Comparison of ENCODE assay signal across 19 cellular contexts in the genomic region with DNA sequence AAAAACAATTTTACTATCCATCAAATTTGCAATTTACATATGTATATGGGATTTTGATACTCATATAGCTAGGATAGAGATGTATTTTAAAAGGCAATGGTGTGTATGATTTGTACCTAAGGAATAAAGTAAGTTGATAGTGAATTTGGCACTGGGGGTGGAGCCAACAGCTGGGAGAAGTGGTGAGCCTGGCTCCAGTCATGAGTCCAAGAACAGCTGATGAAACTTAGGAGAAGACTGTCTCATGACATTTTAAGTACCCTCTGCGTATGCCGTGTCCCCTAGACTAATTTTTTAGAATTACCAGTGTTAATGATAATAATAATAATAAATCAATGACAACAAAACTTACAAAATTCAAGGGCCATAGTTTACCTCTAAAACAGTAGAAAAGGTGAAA.
DNase-seq lines count a peak whose midpoint lies in the region; ATAC-seq and TF ChIP-seq lines count a peak whose summit lies in the region.
"Had no signal": no experiment of that assay in that cellular context is flagged by ENCODE, and none has a peak within 500 bp of the region (broad histone marks: within the 10 kb centered on the region; RNA-seq: fewer than 3 reads in every experiment).

No MANE protein-coding gene starts in this region.

- in situ Hi-C loops in gastrocnemius medialis (cut with MboI; ENCODE audit: low sequenced_read_pairs in 4 of 4) = no loop called here

- POLR2A ChIA-PET in WTC11 (lab: Charles Lee) (no interaction called here), PC-9 (lab: Charles Lee; ENCODE audit: unreplicated experiment) (no interaction called here)

- intact Hi-C loops in psoas muscle (cut with DNase I) (no loop called here), gastrocnemius medialis (cut with DNase I; ENCODE audit: low total_unique reads) (loop anchor here (5.0 kb wide), 1 partner anchor 180 kb away; the partner anchor contains the start of gene ADCY2), PC-9 (cut with micrococcal nuclease; ENCODE audit: unreplicated experiment) (no loop called here), dorsolateral prefrontal cortex (cut with DNase I) (no loop called here)

- H3K79me2 ChIP-seq in PC-9 (ENCODE audit: low read depth) = no peaks in the 10 kb centered on the region

- ATAC-seq in WTC11 = no peak
- ATAC-seq in psoas muscle = peak; percentile 65 to 79 (median 71)
- peak; percentile 64 to 86 for ATAC-seq in gastrocnemius medialis
- ATAC-seq: A549; CD8-positive, alpha-beta T cell had no signal

- H3K4me2 ChIP-seq in PC-9 = no peak overlapping the region
- H3K4me2 ChIP-seq: A549; BLaER1 treated with 17β-estradiol and CSF1 and Interleukin-3, amounts not matched to agents 10 nM and 100 nM had no signal

- no peak for TF ChIP-seq POLR2A in gastrocnemius medialis (IDR thresholded peaks at IDR 0.05)

- 25 to 32% (median 25%) methylated on average over 2 of the region's 2 CpGs for WGBS in psoas muscle, 3 donors

- DNase-seq in WTC11 (ENCODE audit: low spot score) = no peak
- no peak for DNase-seq in psoas muscle
- DNase-seq in gastrocnemius medialis = peak; percentile 22 to 49
- DNase-seq in mucosa of gallbladder (ENCODE audit: low spot score) = no peak
- no peak for DNase-seq in PC-9
- no peak for DNase-seq in dorsolateral prefrontal cortex
- DNase-seq: AML-193; Caco-2; Calu3; CD4-positive, alpha-beta T cell; CD8-positive, alpha-beta T cell; DMS79 treated with DMSO at 0.1 percent for 48 hours; GF-D8 had no signal

- TF ChIP-seq CTCF in WTC11 (IDR thresholded peaks at IDR 0.05) (no peak), brain (conservative IDR thresholded peaks at IDR 0.05) (no peak), psoas muscle (IDR thresholded peaks at IDR 0.05) (no peak), gastrocnemius medialis (IDR thresholded peaks at IDR 0.05 in 4 of 5, conservative IDR thresholded peaks at IDR 0.05 in 1 of 5) (no peak), PC-9 (conservative IDR thresholded peaks at IDR 0.05) (no peak), dorsolateral prefrontal cortex (IDR thresholded peaks at IDR 0.05 in 54 of 56, conservative IDR thresholded peaks at IDR 0.05 in 2 of 56; ENCODE audit: low read depth in 1 of 56, partially characterized antibody in 56 of 56) (no peak)

- H3F3A ChIP-seq in PC-9 (ENCODE audit: insufficient read depth, low read depth) = no peaks in the 10 kb centered on the region

- H3K27ac Mint-ChIP-seq in WTC11 (0 out of 2 replicates have a peak overlapping the region, but pooled peaks have one; percentile 33), brain (peak overlapping the region in 3 of 5 experiments; percentile 0 to 94 (median 49))
- H3K27ac Mint-ChIP-seq: B cell; CD4-positive, alpha-beta T cell; CD8-positive, alpha-beta T cell had no signal

- H3K4me3 Mint-ChIP-seq in WTC11 (no peak overlapping the region), brain (no peak overlapping the region)
- H3K4me3 Mint-ChIP-seq: B cell; CD4-positive, alpha-beta T cell; CD8-positive, alpha-beta T cell had no signal

- H3K4me3 ChIP-seq in psoas muscle (no peak overlapping the region), gastrocnemius medialis (no peak overlapping the region), PC-9 (no peak overlapping the region), dorsolateral prefrontal cortex (no peak overlapping the region)
- H3K4me3 ChIP-seq: A549; BLaER1 treated with 17β-estradiol and CSF1 and Interleukin-3, amounts not matched to agents 10 nM and 100 nM had no signal

- peaks cover 5% of the 10 kb centered on the region; the same call in 1 of the 2 replicates for H3K4me1 Mint-ChIP-seq in WTC11
- peaks cover 21% of the 10 kb centered on the region for H3K4me1 Mint-ChIP-seq in brain
- H3K4me1 Mint-ChIP-seq: B cell had no signal

- peaks cover 19% of the 10 kb centered on the region for H3K4me1 ChIP-seq in psoas muscle
- H3K4me1 ChIP-seq in gastrocnemius medialis = peaks cover 27 to 28% of the 10 kb centered on the region in 2 donors
- no peaks in the 10 kb centered on the region for H3K4me1 ChIP-seq in PC-9 (replicated peaks; ENCODE audit: insufficient read depth)
- H3K4me1 ChIP-seq: A549; BLaER1 treated with 17β-estradiol and CSF1 and Interleukin-3, amounts not matched to agents 10 nM and 100 nM; Caco-2 had no signal

- CTCF ChIA-PET in WTC11 (lab: Charles Lee) = interaction anchor here (1.2 kb wide), 1 partner anchor 58 kb away, joined by 3 read pairs; no protein-coding TSS in a partner anchor
- CTCF ChIA-PET in PC-9 (lab: Charles Lee) = no interaction called here

- H3K36me3 Mint-ChIP-seq in WTC11 (peaks cover 13% of the 10 kb centered on the region), brain (no peaks in the 10 kb centered on the region)
- H3K36me3 Mint-ChIP-seq: CD8-positive, alpha-beta T cell had no signal

- H3K9me3 ChIP-seq in psoas muscle (no peaks in the 10 kb centered on the region), gastrocnemius medialis (no peaks in the 10 kb centered on the region), PC-9 (ENCODE audit: insufficient read depth, low read depth) (no peaks in the 10 kb centered on the region)
- H3K9me3 ChIP-seq: A549; BLaER1 treated with 17β-estradiol and CSF1 and Interleukin-3, amounts not matched to agents 10 nM and 100 nM; Caco-2 had no signal

- H2AFZ ChIP-seq in PC-9 = no peak overlapping the region

- no peaks in the 10 kb centered on the region for H3K9me2 ChIP-seq in PC-9 (ENCODE audit: insufficient read depth)

- H4K20me1 ChIP-seq in PC-9 (ENCODE audit: insufficient read depth) = no peaks in the 10 kb centered on the region
- H4K20me1 ChIP-seq: BLaER1 treated with 17β-estradiol and CSF1 and Interleukin-3, amounts not matched to agents 10 nM and 100 nM had no signal

- H3K36me3 ChIP-seq in psoas muscle (ENCODE audit: insufficient read depth in 1 of 2, low read depth in 1 of 2) (no peaks in the 10 kb centered on the region), gastrocnemius medialis (no peaks in the 10 kb centered on the region), PC-9 (ENCODE audit: low read depth) (no peaks in the 10 kb centered on the region)
- H3K36me3 ChIP-seq: BLaER1 treated with 17β-estradiol and CSF1 and Interleukin-3, amounts not matched to agents 10 nM and 100 nM had no signal

- no peaks in the 10 kb centered on the region for H3K27me3 ChIP-seq in psoas muscle (ENCODE audit: insufficient read depth in 3 of 3, low read length in 2 of 3)
- no peaks in the 10 kb centered on the region for H3K27me3 ChIP-seq in gastrocnemius medialis
- H3K27me3 ChIP-seq in PC-9 (ENCODE audit: insufficient read depth, low read depth) = peaks cover 9% of the 10 kb centered on the region
- no peaks in the 10 kb centered on the region for H3K27me3 ChIP-seq in dorsolateral prefrontal cortex
- H3K27me3 ChIP-seq: BLaER1 treated with 17β-estradiol and CSF1 and Interleukin-3, amounts not matched to agents 10 nM and 100 nM had no signal

- H3K9me3 Mint-ChIP-seq in WTC11 = peaks cover 3% of the 10 kb centered on the region
- peaks cover 0 to 3% (median 0%) of the 10 kb centered on the region in 5 experiments for H3K9me3 Mint-ChIP-seq in brain
- H3K9me3 Mint-ChIP-seq: CD8-positive, alpha-beta T cell had no signal

- BruUV-seq in PC-9 (replicated peaks; lab: Mats Ljungman, UMichigan) = no TSS peak

- H3K27ac ChIP-seq in psoas muscle (peak overlapping the region; percentile 33), gastrocnemius medialis (peak overlapping the region in 1 of 4 donors; percentile 34), PC-9 (no peak overlapping the region), dorsolateral prefrontal cortex (peak overlapping the region in 23 of 59 donors; percentile 8 to 85 (median 61))
- H3K27ac ChIP-seq: 22Rv1; A549; BLaER1 treated with 17β-estradiol and CSF1 and Interleukin-3, amounts not matched to agents 10 nM and 100 nM; C4-2B had no signal

- no peaks in the 10 kb centered on the region for H3K27me3 Mint-ChIP-seq in WTC11 (ENCODE audit: low read depth)
- peaks cover 2% of the 10 kb centered on the region for H3K27me3 Mint-ChIP-seq in brain
- H3K27me3 Mint-ChIP-seq: B cell had no signal

TF ChIP-seq in WTC11, 78 proteins besides CTCF, POLR2A, EP300 and RAD21:
- TF ChIP-seq GABPB1 (CRISPR knock-in tag; IDR thresholded peaks at IDR 0.05) (no peak), TEAD4 (CRISPR knock-in tag; IDR thresholded peaks at IDR 0.05) (no peak)
TF ChIP-seq in WTC11: peak in this region for 0.

Comparison
In these comparisons a context has a peak if more than half of its experiments do, and no peak if none do; other contexts are left out.
1. DNase-seq: peak in gastrocnemius medialis (2 of 2); none in WTC11 (single experiment), psoas muscle (0 of 2), mucosa of gallbladder (single experiment), PC-9 (0 of 2) and dorsolateral prefrontal cortex (0 of 10).